In genomic region chr1:168483531-168483930, GRCh38 we compare ENCODE assay signal across 13 cellular contexts.
A peak's percentile ranks its signal among the peaks of the same experiment; 100 is the strongest.
DNase-seq lines count a peak whose midpoint lies in the region; ATAC-seq, FAIRE-seq and TF ChIP-seq lines count a peak whose summit lies in the region.
"Had no signal": no experiment of that assay in that cellular context is flagged by ENCODE, and none has a peak within 500 bp of the region (broad histone marks: within the 10 kb centered on the region; RNA-seq: fewer than 3 reads in every experiment).

No MANE protein-coding gene starts in this region.

- H3K27ac Mint-ChIP-seq in activated T-helper 17 cell treated with anti-CD3 and anti-CD28 coated beads, Interleukin-2, amount 50 U/mL, for 72 hours, result peak overlapping the region; percentile 51

- FAIRE-seq in GM12891 (lab: Jason Lieb, UNC), result no peak

- peaks cover 27% of the 10 kb centered on the region for H3K4me1 Mint-ChIP-seq in activated T-helper 17 cell treated with anti-CD3 and anti-CD28 coated beads, Interleukin-2, amount 50 U/mL, for 72 hours

- TF ChIP-seq POLR2A in GM12891 (IDR thresholded peaks at IDR 0.05; ENCODE audit: low read depth, low read length), result no peak

- TF ChIP-seq CTCF in foreskin fibroblast (IDR thresholded peaks at IDR 0.05; ENCODE audit: low read depth, low read length), result no peak

- peak overlapping the region; percentile 7 for H3K4me3 Mint-ChIP-seq in activated T-helper 17 cell treated with anti-CD3 and anti-CD28 coated beads, Interleukin-2, amount 50 U/mL, for 72 hours
- H3K4me3 Mint-ChIP-seq: activated naive CD4-positive, alpha-beta T cell treated with anti-CD3 and anti-CD28 coated beads, Interleukin-2, amount 50 U/mL, for 24 hours had no signal

- no peaks in the 10 kb centered on the region for H3K9me3 ChIP-seq in skeletal muscle satellite cell (replicated peaks; ENCODE audit: low read length)

- H3K9ac ChIP-seq in skeletal muscle satellite cell (ENCODE audit: low read depth, low read length), result peak overlapping the region; percentile 40

- no peak overlapping the region for H3K4me3 ChIP-seq in foreskin fibroblast (ENCODE audit: low read depth in 1 of 2, low read length in 2 of 2)
- H3K4me3 ChIP-seq in skeletal muscle satellite cell (ENCODE audit: low read length), result no peak overlapping the region

- no peaks in the 10 kb centered on the region for H3K27me3 ChIP-seq in skeletal muscle satellite cell (ENCODE audit: control insufficient read depth, insufficient read depth, low read length)

- H3K9me3 Mint-ChIP-seq in activated T-helper 17 cell treated with anti-CD3 and anti-CD28 coated beads, Interleukin-2, amount 50 U/mL, for 72 hours, result no peaks in the 10 kb centered on the region
- H3K9me3 Mint-ChIP-seq: activated naive CD4-positive, alpha-beta T cell treated with anti-CD3 and anti-CD28 coated beads, Interleukin-2, amount 50 U/mL, for 24 hours had no signal

- peak; percentile 59 for ATAC-seq in activated T-helper 17 cell treated with anti-CD3 and anti-CD28 coated beads, Interleukin-2, amount 50 U/mL, for 72 hours (replicated peaks)
- ATAC-seq: activated CD4-positive, CD25-positive, alpha-beta regulatory T cell treated with anti-CD3 and anti-CD28 coated beads, Interleukin-2, amount 50 U/mL, for 24 hours; Panc1 had no signal

- H3K4me1 ChIP-seq in skeletal muscle satellite cell (ENCODE audit: control insufficient read depth, insufficient read depth, low read length), result peaks cover 38% of the 10 kb centered on the region

- H3K27me3 Mint-ChIP-seq in activated T-helper 17 cell treated with anti-CD3 and anti-CD28 coated beads, Interleukin-2, amount 50 U/mL, for 72 hours, result no peaks in the 10 kb centered on the region
- H3K27me3 Mint-ChIP-seq: activated naive CD4-positive, alpha-beta T cell treated with anti-CD3 and anti-CD28 coated beads, Interleukin-2, amount 50 U/mL, for 24 hours had no signal

- H3K36me3 Mint-ChIP-seq in activated T-helper 17 cell treated with anti-CD3 and anti-CD28 coated beads, Interleukin-2, amount 50 U/mL, for 72 hours (ENCODE audit: low read depth), result no peaks in the 10 kb centered on the region

- DNase-seq in NOMO-1 treated with DMSO at 0.1 percent for 48 hours (lab: John Stamatoyannopoulos, UW; ENCODE audit: unreplicated experiment), result peak; percentile 23
- no peak for DNase-seq in NOMO-1 treated with dmso at 0.1 percent for 144 hours (lab: John Stamatoyannopoulos, UW; ENCODE audit: unreplicated experiment)
- DNase-seq in foreskin fibroblast, result peak; percentile 66 to 83
- no peak for DNase-seq in GM12891 (ENCODE audit: insufficient read length, low spot score)
- DNase-seq in stimulated activated CD4-positive, alpha-beta T cell treated with anti-CD3 and anti-CD28 coated beads, Interleukin-4, amount 100 ng/mL, for 1 hour, result no peak
- no peak for DNase-seq in cerebellar nuclear complex (lab: John Stamatoyannopoulos, UW)
- DNase-seq: 8988T, NCI-H2029 had no signal

- peak overlapping the region; percentile 3 for H3K4me2 ChIP-seq in skeletal muscle satellite cell (ENCODE audit: low read length)

- H3K36me3 ChIP-seq in skeletal muscle satellite cell (ENCODE audit: insufficient read depth, low read length), result no peaks in the 10 kb centered on the region

TF ChIP-seq in GM12891, 5 proteins besides CTCF, POLR2A, EP300 and RAD21:
- TF ChIP-seq POLR2AphosphoS5 (IDR thresholded peaks at IDR 0.05; ENCODE audit: low read depth, low read length), result no peak
- no peak for TF ChIP-seq SPI1 (IDR thresholded peaks at IDR 0.05; ENCODE audit: low read depth, low read length)
- no peak for TF ChIP-seq PAX5 (IDR thresholded peaks at IDR 0.05; ENCODE audit: insufficient read depth, low read length, severe bottlenecking)
- TF ChIP-seq POU2F2 (IDR thresholded peaks at IDR 0.05; ENCODE audit: low read depth, low read length), result no peak
- no peak for TF ChIP-seq TAF1 (IDR thresholded peaks at IDR 0.05; ENCODE audit: low read depth, low read length)

Comparison
In these comparisons a context has a peak if more than half of its experiments do, and no peak if none do; other contexts are left out.
1. DNase-seq: peak in NOMO-1 treated with DMSO at 0.1 percent for 48 hours (single experiment) and foreskin fibroblast (2 of 2); none in NOMO-1 treated with dmso at 0.1 percent for 144 hours (single experiment), GM12891 (single experiment), stimulated activated CD4-positive, alpha-beta T cell treated with anti-CD3 and anti-CD28 coated beads, Interleukin-4, amount 100 ng/mL, for 1 hour (single experiment) and cerebellar nuclear complex (0 of 2).